In genomic region chr7:128275651-128276050, GRCh38 we compare ENCODE assay signal across 1 cellular context.
TF ChIP-seq lines count a peak whose summit lies in the region.

No MANE protein-coding gene starts in this region.

TF ChIP-seq in HepG2, 621 proteins besides CTCF, POLR2A, EP300 and RAD21 (continued from another document):
- TF ChIP-seq FOXP4 (CRISPR knock-in tag; IDR thresholded peaks at IDR 0.05) (no peak), ARID5B (CRISPR knock-in tag; IDR thresholded peaks at IDR 0.05) (no peak), GPBP1L1 (CRISPR knock-in tag; IDR thresholded peaks at IDR 0.05) (no peak), POLR2AphosphoS2 (IDR thresholded peaks at IDR 0.05; ENCODE audit: low read depth, low read length) (no peak), ZC3H13 (CRISPR knock-in tag; IDR thresholded peaks at IDR 0.05) (no peak), KDM4B (CRISPR knock-in tag; IDR thresholded peaks at IDR 0.05) (no peak), DRAP1 (CRISPR knock-in tag; IDR thresholded peaks at IDR 0.05) (no peak), MAX (IDR thresholded peaks at IDR 0.05) (no peak), MYPOP (CRISPR knock-in tag; IDR thresholded peaks at IDR 0.05) (no peak)
